8 cellular contexts compared by ENCODE assay signal in the genomic region with DNA sequence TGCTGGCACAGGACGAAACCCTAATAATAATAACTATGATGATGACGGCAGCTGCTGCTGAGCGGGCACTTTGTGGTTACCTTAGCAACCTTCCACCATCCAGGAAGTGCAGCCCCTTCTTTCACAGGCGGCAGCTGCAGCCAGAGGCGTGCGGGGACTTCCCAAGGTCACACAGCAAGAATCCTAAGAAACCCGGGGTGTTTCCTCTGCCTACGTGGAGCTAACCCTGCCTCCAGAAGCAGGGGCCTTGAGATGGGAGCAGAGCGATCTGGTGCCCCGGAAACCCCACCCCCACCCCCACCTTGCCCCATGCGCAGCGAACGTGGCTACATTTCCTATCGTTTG. TPM values are rescaled to one million over a fixed set of nuclear protein-coding genes. Genes with fewer than 3 reads are reported as not detected.
DNase-seq lines count a peak whose midpoint lies in the region; ATAC-seq and TF ChIP-seq lines count a peak whose summit lies in the region.

No MANE protein-coding gene starts in this region.

- H3K27me3 Mint-ChIP-seq in activated T-cell treated with anti-CD3 and anti-CD28 coated beads, Interleukin-2, amount 50 U/mL, for 24 hours: no peaks in the 10 kb centered on the region

- no peaks in the 10 kb centered on the region for H3K9me3 Mint-ChIP-seq in activated T-cell treated with anti-CD3 and anti-CD28 coated beads, Interleukin-2, amount 50 U/mL, for 24 hours

- H3K9me3 ChIP-seq in upper lobe of left lung: no peaks in the 10 kb centered on the region

- H3K27ac Mint-ChIP-seq in activated T-cell treated with anti-CD3 and anti-CD28 coated beads, Interleukin-2, amount 50 U/mL, for 24 hours: peak overlapping the region; percentile 97

- DNase-seq in NCI-H510A treated with DMSO at 0.1 percent for 48 hours (lab: John Stamatoyannopoulos, UW) (peak; percentile 92), fibroblast of gingiva (ENCODE audit: low read depth) (peak; percentile 32), omental fat pad (ENCODE audit: low spot score) (no peak), upper lobe of left lung (peak in 1 of 2 donors; percentile 66), A172 (ENCODE audit: low spot score) (no peak)
- DNase-seq in activated T-cell treated with anti-CD3 and anti-CD28 coated beads, Interleukin-2, amount 50 U/mL, for 24 hours: no peak

- ATAC-seq in GM19043 (IDR thresholded peaks at IDR 0.05; ENCODE audit: low read depth, unreplicated experiment): peak; percentile 36
- ATAC-seq in HG03103 (IDR thresholded peaks at IDR 0.05; ENCODE audit: low read depth, unreplicated experiment): peak; percentile 35
- peak; percentile 44 for ATAC-seq in omental fat pad (ENCODE audit: low FRiP score)
- ATAC-seq in upper lobe of left lung (ENCODE audit: low FRiP score in 2 of 2): peak; percentile 0 to 7

- peak overlapping the region; percentile 75 to 90 (median 82) for H3K27ac ChIP-seq in upper lobe of left lung

- H3K4me1 Mint-ChIP-seq in activated T-cell treated with anti-CD3 and anti-CD28 coated beads, Interleukin-2, amount 50 U/mL, for 24 hours (ENCODE audit: low read depth): peaks cover 38% of the 10 kb centered on the region

- TF ChIP-seq POLR2A in upper lobe of left lung (IDR thresholded peaks at IDR 0.05): no peak

- H3K36me3 Mint-ChIP-seq in activated T-cell treated with anti-CD3 and anti-CD28 coated beads, Interleukin-2, amount 50 U/mL, for 24 hours (ENCODE audit: low read depth): no peaks in the 10 kb centered on the region

- H3K27me3 ChIP-seq in upper lobe of left lung: no peaks in the 10 kb centered on the region

- TF ChIP-seq EP300 in upper lobe of left lung (IDR thresholded peaks at IDR 0.05): no peak

- 2 to 3% methylated on average over 8 to 14 of the region's 14 CpGs for WGBS in upper lobe of left lung, 2 donors

- peak overlapping the region; percentile 81 for H3K4me3 Mint-ChIP-seq in activated T-cell treated with anti-CD3 and anti-CD28 coated beads, Interleukin-2, amount 50 U/mL, for 24 hours

- no peaks in the 10 kb centered on the region for H3K36me3 ChIP-seq in upper lobe of left lung

- H3K4me1 ChIP-seq in upper lobe of left lung: peaks cover 24 to 39% (median 34%) of the 10 kb centered on the region in 4 donors

- H3K4me3 ChIP-seq in upper lobe of left lung: peak overlapping the region in 3 of 4 donors; percentile 43 to 62 (median 52)

- TF ChIP-seq CTCF in omental fat pad (IDR thresholded peaks at IDR 0.05) (no peak), upper lobe of left lung (IDR thresholded peaks at IDR 0.05) (no peak)

RNA-seq across cellular contexts. Expression of a gene that starts 22.4 kb away (rescaled TPM):
- total RNA-seq in omental fat pad (100 to 1,000 TPM; 444 to 832 (median 685) TPM), upper lobe of left lung (100 to 1,000 TPM; 109 to 998 (median 405) TPM)
- 58.0 and 74.2 TPM in 2 replicates for total RNA-seq in A172 (2014; rRNA removed; shearing (Covaris generic))

RNA-seq across cellular contexts. Expression of a gene that starts 41.9 kb away (rescaled TPM):
- total RNA-seq in omental fat pad (under 1 TPM in 1 of 4 donors, not detected in 3; 0.56 TPM), upper lobe of left lung (10 to 100 TPM in 4 of 6 donors, 1 to 10 TPM in 1, under 1 TPM in 1; 0.78 to 33.3 (median 18.0) TPM)
- total RNA-seq in A172 (2014; rRNA removed; shearing (Covaris generic)): 0.29 TPM in 1 of 2 replicates, not detected in the other

RNA-seq across cellular contexts. Expression of a gene that starts 45.8 kb away (rescaled TPM):
- not detected for total RNA-seq in omental fat pad
- not detected for total RNA-seq in upper lobe of left lung
- total RNA-seq in A172 (2014; rRNA removed; shearing (Covaris generic)): not detected in 2 replicates

RNA-seq across cellular contexts. Expression of a gene that starts 53.7 kb away (rescaled TPM):
- total RNA-seq in omental fat pad (100 to 1,000 TPM in 1 of 4 donors, 1 to 10 TPM in 2, under 1 TPM in 1; 0.84 to 158 (median 7.6) TPM), upper lobe of left lung (not detected)
- 0.50 and 2.2 TPM in 2 replicates for total RNA-seq in A172 (2014; rRNA removed; shearing (Covaris generic))

Comparison
In these comparisons a context has a peak if more than half of its experiments do, and no peak if none do; other contexts are left out.
1. DNase-seq: peak in NCI-H510A treated with DMSO at 0.1 percent for 48 hours (single experiment) and fibroblast of gingiva (single experiment); none in activated T-cell treated with anti-CD3 and anti-CD28 coated beads, Interleukin-2, amount 50 U/mL, for 24 hours (single experiment), omental fat pad (single experiment) and A172 (single experiment).
2. Peak in every context shown above with its lines, with median percentiles within 50 percentile points of each other: ATAC-seq.